Comparison of ENCODE assay signal across 17 cellular contexts in the genomic region with DNA sequence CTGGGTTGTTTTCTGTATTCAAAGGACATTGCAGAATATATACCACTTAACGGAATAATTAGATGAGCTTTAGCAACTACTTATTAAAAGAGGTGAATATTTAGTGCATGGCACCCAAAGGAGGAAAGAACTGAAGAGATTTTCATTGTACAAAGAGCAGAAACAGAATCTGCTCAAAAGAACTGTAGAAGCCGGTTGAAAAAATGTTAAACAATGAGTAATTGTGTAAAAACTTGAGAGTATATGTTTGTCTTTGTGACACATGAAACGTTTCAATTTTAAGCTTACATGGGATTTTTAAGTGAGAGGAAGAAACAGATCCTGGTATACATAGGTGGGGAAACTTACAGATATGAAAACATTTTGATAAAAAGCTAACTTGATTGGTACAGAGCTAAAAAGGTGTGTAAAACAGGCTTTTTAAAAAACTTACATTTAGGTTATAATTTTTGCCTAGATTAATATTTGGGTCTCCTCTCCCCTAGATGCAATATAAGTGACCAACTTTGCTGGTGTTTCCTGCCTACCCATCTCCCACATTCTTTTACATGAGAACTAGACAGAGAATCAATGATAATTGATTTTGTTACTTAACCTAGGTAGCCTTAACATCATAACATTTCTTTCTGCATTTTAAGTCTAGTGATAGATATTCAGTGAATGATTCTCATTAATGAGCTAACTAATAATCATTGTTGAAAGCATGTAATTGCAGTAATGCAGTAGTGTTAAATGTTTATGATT. TPM values are rescaled to one million over a fixed set of nuclear protein-coding genes. Genes with fewer than 3 reads are reported as not detected.
A peak's percentile ranks its signal among the peaks of the same experiment; 100 is the strongest.
DNase-seq lines count a peak whose midpoint lies in the region; ATAC-seq and TF ChIP-seq lines count a peak whose summit lies in the region.
"Had no signal": no experiment of that assay in that cellular context is flagged by ENCODE, and none has a peak within 500 bp of the region (broad histone marks: within the 10 kb centered on the region; RNA-seq: fewer than 3 reads in every experiment).

No MANE protein-coding gene starts in this region.

- no peak for ATAC-seq in DND-41 (ENCODE audit: insufficient read depth, low read depth)
- ATAC-seq: activated CD4-positive, CD25-positive, alpha-beta regulatory T cell treated with anti-CD3 and anti-CD28 coated beads, Interleukin-2, amount 50 U/mL, for 24 hours; effector memory CD8-positive, alpha-beta T cell; left cardiac atrium had no signal

- H4K20me1 ChIP-seq in DND-41 (ENCODE audit: insufficient read depth, low read length): peaks cover 56% of the 10 kb centered on the region
- peaks cover 81% of the 10 kb centered on the region for H4K20me1 ChIP-seq in Loucy (ENCODE audit: insufficient read depth, low read length, poor library complexity, severe bottlenecking)

- H3K4me3 ChIP-seq in DND-41 (ENCODE audit: low read depth in 1 of 2, low read length in 2 of 2) (no peak overlapping the region), Loucy (ENCODE audit: low read length, poor library complexity, severe bottlenecking) (peak overlapping the region; percentile 65), Peyer's patch (no peak overlapping the region)
- H3K4me3 ChIP-seq: thyroid gland had no signal

- no peak overlapping the region for H3K4me3 Mint-ChIP-seq in osteocyte (ENCODE audit: unreplicated experiment)
- H3K4me3 Mint-ChIP-seq: activated naive CD4-positive, alpha-beta T cell treated with anti-CD3 and anti-CD28 coated beads, Interleukin-2, amount 10 ng/mL, durations not matched to agents 7 days and 5 days; effector memory CD8-positive, alpha-beta T cell had no signal

- peaks cover 88% of the 10 kb centered on the region for H3K79me2 ChIP-seq in DND-41 (ENCODE audit: insufficient read depth, low read length)
- peaks cover 88% of the 10 kb centered on the region for H3K79me2 ChIP-seq in Loucy (ENCODE audit: insufficient read depth, low read length)

- peaks cover 47% of the 10 kb centered on the region for H3K36me3 ChIP-seq in DND-41 (ENCODE audit: insufficient read depth, low read length)
- H3K36me3 ChIP-seq in Loucy (ENCODE audit: insufficient read depth, low read length): peaks cover 31% of the 10 kb centered on the region; the same call in 1 of the 2 replicates
- peaks cover 0 to 30% (median 0%) of the 10 kb centered on the region in 3 donors for H3K36me3 ChIP-seq in Peyer's patch

- no peaks in the 10 kb centered on the region for H3K27me3 ChIP-seq in DND-41 (ENCODE audit: insufficient read depth, low read length, poor library complexity)
- H3K27me3 ChIP-seq in Loucy (ENCODE audit: insufficient read depth, low read length, poor library complexity, severe bottlenecking): no peaks in the 10 kb centered on the region
- no peaks in the 10 kb centered on the region for H3K27me3 ChIP-seq in Peyer's patch
- H3K27me3 ChIP-seq: thyroid gland had no signal

- H3K9me2 ChIP-seq in Loucy (replicated peaks; ENCODE audit: low read depth, low read length): no peaks in the 10 kb centered on the region

- TF ChIP-seq POLR2A in Peyer's patch (IDR thresholded peaks at IDR 0.05): no peak

- H3K4me2 ChIP-seq in DND-41 (ENCODE audit: insufficient read depth, low read length) (peak overlapping the region; percentile 31; the same call in 1 of the 2 replicates), Loucy (ENCODE audit: low read depth, low read length, poor library complexity, severe bottlenecking) (peak overlapping the region; percentile 99)

- no peaks in the 10 kb centered on the region for H3F3A ChIP-seq in Loucy (ENCODE audit: low read depth)

- DNase-seq in DND-41 (no peak), epithelial cell of prostate (ENCODE audit: low read depth, low spot score) (no peak), osteocyte (ENCODE audit: extremely low spot score, unreplicated experiment) (no peak), NCI-H2107 (lab: John Stamatoyannopoulos, UW) (no peak), COLO668 (lab: John Stamatoyannopoulos, UW; ENCODE audit: unreplicated experiment) (no peak), Peyer's patch (no peak)
- DNase-seq: activated CD8-positive, alpha-beta memory T cell treated with anti-CD3 and anti-CD28 coated beads, Interleukin-2, amount 50 U/mL, for 4 hours; activated naive CD4-positive, alpha-beta T cell treated with anti-CD3 and anti-CD28 coated beads, Interleukin-2, amount 10 ng/mL, durations not matched to agents 7 days and 5 days; caudate nucleus; effector memory CD8-positive, alpha-beta T cell; GOT3; Karpas-422; left cardiac atrium; NCI-H146; thyroid gland had no signal

- no peak overlapping the region for H2AFZ ChIP-seq in DND-41 (ENCODE audit: low read depth, low read length)
- no peak overlapping the region for H2AFZ ChIP-seq in Loucy (ENCODE audit: low read length)

- H3K9ac ChIP-seq in DND-41 (ENCODE audit: low read depth, low read length): no peak overlapping the region
- H3K9ac ChIP-seq in Loucy (ENCODE audit: low read depth, low read length, poor library complexity, severe bottlenecking): peak overlapping the region; percentile 7

- H3K4me1 Mint-ChIP-seq in osteocyte (ENCODE audit: unreplicated experiment): peaks cover 47% of the 10 kb centered on the region

- peak overlapping the region; percentile 39 for H3K27ac Mint-ChIP-seq in osteocyte (ENCODE audit: unreplicated experiment)

- no peaks in the 10 kb centered on the region for H3K27me3 Mint-ChIP-seq in osteocyte (ENCODE audit: unreplicated experiment)
- H3K27me3 Mint-ChIP-seq: activated naive CD4-positive, alpha-beta T cell treated with anti-CD3 and anti-CD28 coated beads, Interleukin-2, amount 10 ng/mL, durations not matched to agents 7 days and 5 days; effector memory CD8-positive, alpha-beta T cell had no signal

- H3K9me3 Mint-ChIP-seq in osteocyte (ENCODE audit: unreplicated experiment): no peaks in the 10 kb centered on the region
- H3K9me3 Mint-ChIP-seq: activated naive CD4-positive, alpha-beta T cell treated with anti-CD3 and anti-CD28 coated beads, Interleukin-2, amount 10 ng/mL, durations not matched to agents 7 days and 5 days; effector memory CD8-positive, alpha-beta T cell had no signal

- peaks cover 15% of the 10 kb centered on the region for H3K4me1 ChIP-seq in DND-41 (ENCODE audit: insufficient read depth, low read length)
- peaks cover 39% of the 10 kb centered on the region for H3K4me1 ChIP-seq in Loucy (ENCODE audit: insufficient read depth, low read length, poor library complexity, severe bottlenecking)
- H3K4me1 ChIP-seq in Peyer's patch: peaks cover 0 to 19% (median 0%) of the 10 kb centered on the region in 4 donors

- H3K36me3 Mint-ChIP-seq in osteocyte (ENCODE audit: unreplicated experiment): peaks cover 22% of the 10 kb centered on the region

- no peak overlapping the region for H3K27ac ChIP-seq in DND-41 (ENCODE audit: low read length)
- peak overlapping the region; percentile 76 for H3K27ac ChIP-seq in epithelial cell of prostate
- H3K27ac ChIP-seq in Peyer's patch: no peak overlapping the region
- H3K27ac ChIP-seq: thyroid gland had no signal

- no peaks in the 10 kb centered on the region for H3K9me3 ChIP-seq in DND-41 (ENCODE audit: insufficient read depth, low read length, severe bottlenecking)
- no peaks in the 10 kb centered on the region for H3K9me3 ChIP-seq in Loucy (ENCODE audit: insufficient read depth, low read depth, low read length)
- H3K9me3 ChIP-seq in Peyer's patch: no peaks in the 10 kb centered on the region
- H3K9me3 ChIP-seq: thyroid gland had no signal

- TF ChIP-seq CTCF in DND-41 (IDR thresholded peaks at IDR 0.05; ENCODE audit: borderline replicate concordance, extremely low read depth, low read length, poor library complexity, severe bottlenecking) (no peak), Loucy (conservative IDR thresholded peaks at IDR 0.05; ENCODE audit: low read length) (no peak), osteocyte (IDR thresholded peaks at IDR 0.05) (no peak), Peyer's patch (IDR thresholded peaks at IDR 0.05) (no peak)

RNA-seq across cellular contexts. Expression of a gene that starts 6.8 kb away (rescaled TPM):
- total RNA-seq in osteocyte (18.5 and 19.0 TPM in 2 replicates), Peyer's patch (10 to 100 TPM in 3 of 4 donors, 1 to 10 TPM in 1; 9.1 to 24.0 (median 15.2) TPM)

RNA-seq across cellular contexts. Expression of a gene that starts 14.6 kb away (rescaled TPM):
- total RNA-seq in osteocyte (7.3 and 8.3 TPM in 2 replicates), Peyer's patch (10 to 100 TPM; 14.9 to 27.2 (median 22.3) TPM)
